In the genomic region with DNA sequence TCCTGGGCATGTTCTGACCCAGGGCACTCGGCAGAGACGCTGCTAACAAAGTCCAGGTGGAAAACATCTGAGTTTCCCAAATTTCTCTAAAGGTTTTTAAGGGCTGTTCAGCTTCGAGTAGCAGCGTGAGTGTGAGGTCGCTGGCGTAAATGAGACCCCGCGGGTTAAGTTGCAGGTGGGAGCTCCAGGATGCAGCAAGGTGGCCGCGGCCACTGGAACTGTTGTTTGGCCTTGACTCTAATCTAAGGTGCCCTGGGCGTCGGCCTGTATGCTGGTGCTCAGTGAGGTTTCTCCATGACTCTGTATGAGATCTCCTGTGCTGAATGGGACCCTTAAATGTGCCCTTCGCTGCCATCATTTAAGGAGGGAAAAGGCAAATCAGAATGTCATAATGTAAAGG, we compare ENCODE assay signal across 19 cellular contexts.
"Had no signal": no experiment of that assay in that cellular context is flagged by ENCODE, and none has a peak within 500 bp of the region (broad histone marks: within the 10 kb centered on the region; RNA-seq: fewer than 3 reads in every experiment).

No MANE protein-coding gene starts in this region.

- H3K36me3 ChIP-seq: cardiac muscle cell had no signal

- H3K27me3 ChIP-seq: cardiac muscle cell, dorsolateral prefrontal cortex, esophagus squamous epithelium, suprapubic skin had no signal

- H3K27me3 Mint-ChIP-seq: activated CD4-positive, alpha-beta memory T cell treated with anti-CD3 and anti-CD28 coated beads for 36 hours; activated T-helper 17 cell treated with anti-CD3 and anti-CD28 coated beads, Interleukin-2, amount 50 U/mL, for 72 hours had no signal

- H3K4me3 Mint-ChIP-seq: activated CD4-positive, alpha-beta memory T cell treated with anti-CD3 and anti-CD28 coated beads for 36 hours; activated T-helper 17 cell treated with anti-CD3 and anti-CD28 coated beads, Interleukin-2, amount 50 U/mL, for 72 hours; nephron had no signal

- H3K4me3 ChIP-seq: cardiac muscle cell, dorsolateral prefrontal cortex, esophagus squamous epithelium, suprapubic skin had no signal

- H3K9ac ChIP-seq: SK-N-SH had no signal

- H3K27ac ChIP-seq: cardiac muscle cell, dorsolateral prefrontal cortex, suprapubic skin, VCaP had no signal

- H3K9me3 Mint-ChIP-seq: activated CD4-positive, alpha-beta memory T cell treated with anti-CD3 and anti-CD28 coated beads for 36 hours; activated T-helper 17 cell treated with anti-CD3 and anti-CD28 coated beads, Interleukin-2, amount 50 U/mL, for 72 hours; nephron had no signal

- H3K27ac Mint-ChIP-seq: activated CD4-positive, alpha-beta memory T cell treated with anti-CD3 and anti-CD28 coated beads for 36 hours; nephron had no signal

- ATAC-seq: activated T-helper 17 cell treated with anti-CD3 and anti-CD28 coated beads, Interleukin-2, amount 50 U/mL, for 72 hours; stimulated activated naive CD8-positive, alpha-beta T cell treated with anti-CD3 and anti-CD28 coated beads, Interleukin-15, Interleukin-2, amounts not matched to agents 100 U/mL and 50 U/mL, for 24 hours had no signal

- DNase-seq: activated CD4-positive, alpha-beta memory T cell treated with anti-CD3 and anti-CD28 coated beads for 36 hours; activated CD4-positive, alpha-beta T cell treated with anti-CD3 and anti-CD28 coated beads for 1 hour; activated naive CD4-positive, alpha-beta T cell treated with anti-CD3 and anti-CD28 coated beads, Interleukin-2, amount 50 U/mL, for 16 hours; dorsolateral prefrontal cortex; esophagus squamous epithelium; foreskin fibroblast; hippocampal formation; kidney; occipital lobe; SK-N-SH; stimulated activated CD4-positive, alpha-beta T cell treated with anti-CD3 and anti-CD28 coated beads, Interleukin-4, amount 100 ng/mL, for 24 hours; stimulated activated naive CD8-positive, alpha-beta T cell treated with anti-CD3 and anti-CD28 coated beads, Interleukin-15, Interleukin-2, amounts not matched to agents 100 U/mL and 50 U/mL, for 24 hours; T-helper 1 cell; trophoblast cell had no signal

- H3K9me3 ChIP-seq: esophagus squamous epithelium, SK-N-SH, suprapubic skin had no signal
